1 cellular context compared by ENCODE assay signal in genomic region chr1:170414989-170415733, GRCh38.
TF ChIP-seq lines count a peak whose summit lies in the region.

No MANE protein-coding gene starts in this region.

TF ChIP-seq in HepG2, 621 proteins besides CTCF, POLR2A, EP300 and RAD21 (continued from another document):
- TF ChIP-seq ZNF646 (CRISPR knock-in tag; IDR thresholded peaks at IDR 0.05), result no peak
- no peak for TF ChIP-seq ZBTB21 (CRISPR knock-in tag; IDR thresholded peaks at IDR 0.05)
- no peak for TF ChIP-seq RAD51 (IDR thresholded peaks at IDR 0.05; ENCODE audit: borderline replicate concordance)
- no peak for TF ChIP-seq NFKBIZ (CRISPR knock-in tag; IDR thresholded peaks at IDR 0.05)
- TF ChIP-seq SALL2 (CRISPR knock-in tag; IDR thresholded peaks at IDR 0.05), result no peak
- TF ChIP-seq NR2F6 (IDR thresholded peaks at IDR 0.05), result no peak
- no peak for TF ChIP-seq NR2F6 (CRISPR knock-in tag; IDR thresholded peaks at IDR 0.05)
- no peak for TF ChIP-seq ZNF207 (IDR thresholded peaks at IDR 0.05; ENCODE audit: borderline replicate concordance)
- no peak for TF ChIP-seq ZNF547 (CRISPR knock-in tag; IDR thresholded peaks at IDR 0.05)
- no peak for TF ChIP-seq KAT8 (CRISPR knock-in tag; IDR thresholded peaks at IDR 0.05)
- TF ChIP-seq HNF1B (CRISPR knock-in tag; IDR thresholded peaks at IDR 0.05), result no peak
- no peak for TF ChIP-seq DNMT1 (CRISPR knock-in tag; IDR thresholded peaks at IDR 0.05)
- no peak for TF ChIP-seq ZSCAN9 (CRISPR knock-in tag; IDR thresholded peaks at IDR 0.05; ENCODE audit: borderline replicate concordance)
- TF ChIP-seq TAF1 (CRISPR knock-in tag; IDR thresholded peaks at IDR 0.05), result no peak
